In the genomic region with DNA sequence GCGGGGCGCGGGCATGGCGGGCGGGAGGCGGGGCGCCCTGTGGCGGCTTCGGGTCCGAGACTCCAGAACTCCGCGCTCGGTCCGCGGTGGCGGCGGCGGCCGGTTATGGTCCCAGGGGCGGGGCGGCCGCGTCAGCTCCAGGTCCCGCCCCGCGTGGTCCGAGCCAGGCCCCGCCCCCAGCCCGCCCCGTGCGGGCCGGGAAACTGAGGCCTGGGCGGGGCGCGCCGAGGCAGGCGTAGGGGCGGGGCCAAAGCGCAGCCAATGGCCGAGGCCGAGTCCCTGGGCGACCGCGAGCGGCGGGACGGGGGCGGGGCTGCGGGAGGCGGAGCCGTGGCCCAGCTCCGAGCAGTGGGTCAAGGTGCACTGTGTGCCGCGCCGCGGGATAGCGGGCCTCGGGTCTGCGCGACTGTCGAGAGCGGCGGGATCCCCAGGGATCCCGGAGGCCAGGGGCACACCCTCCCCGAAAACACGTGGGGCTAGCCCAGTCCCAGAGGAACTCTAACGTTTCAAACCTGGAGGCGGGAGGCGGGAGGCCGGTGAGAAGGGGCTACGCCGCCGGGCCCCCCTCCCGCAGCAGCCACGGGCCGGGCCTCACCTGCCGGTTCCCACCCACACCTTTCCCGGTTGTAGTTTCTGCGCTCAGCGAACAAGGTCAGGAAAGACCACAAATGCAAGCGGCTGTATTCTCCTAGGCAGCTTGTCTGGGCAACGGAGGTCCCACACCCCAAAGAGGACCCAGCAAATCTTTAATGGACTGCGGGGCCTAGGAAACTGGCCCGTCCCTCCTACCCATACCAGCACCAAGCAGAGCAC, we compare ENCODE assay signal across 1 cellular context.
TF ChIP-seq lines count a peak whose summit lies in the region.

A gene (minus strand): TSS at position 78 of the 813 bp plus-strand sequence. CDS start 63 bp downstream, at position 15.

TF ChIP-seq in H1, 55 proteins besides CTCF, POLR2A, EP300 and RAD21:
- TF ChIP-seq, protein P1, sequence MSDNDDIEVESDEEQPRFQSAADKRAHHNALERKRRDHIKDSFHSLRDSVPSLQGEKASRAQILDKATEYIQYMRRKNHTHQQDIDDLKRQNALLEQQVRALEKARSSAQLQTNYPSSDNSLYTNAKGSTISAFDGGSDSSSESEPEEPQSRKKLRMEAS (IDR thresholded peaks at IDR 0.05) = 0 out of 2 replicates have a peak, but pooled peaks have one; percentile 38
- TF ChIP-seq GABPA (IDR thresholded peaks at IDR 0.05; ENCODE audit: borderline replicate concordance, insufficient read depth, low read length) = no peak
- peak; percentile 49; the same call in 1 of the 2 replicates for TF ChIP-seq PHF8 (conservative IDR thresholded peaks at IDR 0.05; ENCODE audit: low read depth, low read length)
- no peak for TF ChIP-seq POU5F1 (IDR thresholded peaks at IDR 0.05; ENCODE audit: low read depth, low read length)
- TF ChIP-seq EZH2 (IDR thresholded peaks at IDR 0.05; ENCODE audit: low read depth, low read length, severe bottlenecking) = no peak
- TF ChIP-seq RXRA (IDR thresholded peaks at IDR 0.05; ENCODE audit: insufficient read depth, low read depth, low read length) = no peak
- TF ChIP-seq HDAC2 (IDR thresholded peaks at IDR 0.05; ENCODE audit: borderline replicate concordance in 1 of 2, low read depth in 2 of 2, low read length in 2 of 2) = no peak; a peak in 1 of 4 replicates
- TF ChIP-seq JUND (IDR thresholded peaks at IDR 0.05; ENCODE audit: low read length) = no peak
- no peak for TF ChIP-seq SP2 (IDR thresholded peaks at IDR 0.05; ENCODE audit: low read length)
- TF ChIP-seq BACH1 (IDR thresholded peaks at IDR 0.05; ENCODE audit: low read length) = no peak
- peak; percentile 42; the same call in 1 of the 2 replicates for TF ChIP-seq EGR1 (IDR thresholded peaks at IDR 0.05; ENCODE audit: borderline replicate concordance, low read depth, low read length)
- no peak for TF ChIP-seq YY1 (IDR thresholded peaks at IDR 0.05; ENCODE audit: low read depth, low read length)
- no peak for TF ChIP-seq SP1 (IDR thresholded peaks at IDR 0.05; ENCODE audit: low read depth, low read length)
- no peak for TF ChIP-seq ASH2L (IDR thresholded peaks at IDR 0.05; ENCODE audit: low read length)
- TF ChIP-seq NRF1 (IDR thresholded peaks at IDR 0.05; ENCODE audit: low read depth, low read length) = no peak
- TF ChIP-seq CEBPB (IDR thresholded peaks at IDR 0.05; ENCODE audit: low read depth, low read length) = no peak
- peak; percentile 50 for TF ChIP-seq KDM4A (IDR thresholded peaks at IDR 0.05; ENCODE audit: low read depth, low read length, severe bottlenecking)
- no peak for TF ChIP-seq CHD1 (IDR thresholded peaks at IDR 0.05; ENCODE audit: low read depth, low read length)
- peak; percentile 46; the same call in 1 of the 2 replicates for TF ChIP-seq CREB1 (IDR thresholded peaks at IDR 0.05)
- TF ChIP-seq CBX8 (IDR thresholded peaks at IDR 0.05; ENCODE audit: borderline replicate concordance, low read depth, low read length) = no peak
- TF ChIP-seq GTF2F1 (IDR thresholded peaks at IDR 0.05; ENCODE audit: borderline replicate concordance, low read depth, low read length) = no peak
